In the genomic region with DNA sequence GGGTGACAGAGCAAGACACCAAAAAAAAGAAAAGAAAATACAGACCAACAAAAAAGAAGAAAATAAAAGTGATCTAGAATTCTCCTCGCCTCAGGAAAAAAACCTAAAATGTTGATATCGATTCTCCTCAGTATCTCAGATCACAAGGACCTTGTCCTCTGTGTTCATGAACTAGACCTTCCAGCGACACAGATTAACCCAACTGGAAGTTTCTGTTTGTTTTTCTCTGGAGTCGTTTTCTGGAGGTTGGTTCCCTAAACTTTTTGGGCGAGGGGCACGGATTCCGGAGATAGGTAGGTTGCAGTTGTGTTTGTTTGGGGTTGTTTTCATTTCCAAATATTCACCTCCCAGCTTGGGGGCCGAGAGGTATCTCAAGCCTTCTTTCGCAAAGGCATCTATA, we compare ENCODE assay signal across 8 cellular contexts. TPM values are rescaled to one million over a fixed set of nuclear protein-coding genes. Genes with fewer than 3 reads are reported as not detected.
DNase-seq lines count a peak whose midpoint lies in the region; ATAC-seq, FAIRE-seq and TF ChIP-seq lines count a peak whose summit lies in the region.

No MANE protein-coding gene starts in this region.

- peaks cover 19% of the 10 kb centered on the region for H3K4me1 ChIP-seq in CD8-positive, alpha-beta T cell (ENCODE audit: insufficient read depth, low read length)
- H3K4me1 ChIP-seq in trophoblast cell (ENCODE audit: control insufficient read depth in 1 of 2, insufficient read depth in 2 of 2, low read length in 2 of 2), result peaks cover 0 to 4% of the 10 kb centered on the region in 2 experiments

- POLR2A ChIA-PET in CD8-positive, alpha-beta T cell (lab: Charles Lee), result interaction anchor here (0.8 to 1.8 kb wide), 4 partner anchors 17 to 362 kb away, joined by 4 to 6 read pairs (median 5); partner anchors contain the start of gene WSB2

- H3K9me3 Mint-ChIP-seq in CD8-positive, alpha-beta T cell, result no peaks in the 10 kb centered on the region

- no peak for DNase-seq in CD8-positive, alpha-beta T cell
- DNase-seq in NCI-H69 (lab: John Stamatoyannopoulos, UW) (peak; percentile 30), epithelial cell of proximal tubule (ENCODE audit: low read depth) (no peak), trophoblast cell (no peak), HTR-8/SVneo (ENCODE audit: insufficient read length, low spot score) (no peak), ecto neural progenitor cell (ENCODE audit: low spot score) (no peak)

- H3K36me3 Mint-ChIP-seq in CD8-positive, alpha-beta T cell, result peaks cover 25% of the 10 kb centered on the region

- no peak overlapping the region for H4K12ac ChIP-seq in trophoblast cell (ENCODE audit: low read depth, low read length)

- no peak overlapping the region for H3K23ac ChIP-seq in trophoblast cell (ENCODE audit: low read length)

- H3K4ac ChIP-seq in trophoblast cell (ENCODE audit: low read depth, low read length), result no peak overlapping the region

- H2BK120ac ChIP-seq in trophoblast cell (ENCODE audit: insufficient read depth, low read length, poor library complexity), result no peak overlapping the region

- CTCF ChIA-PET in CD8-positive, alpha-beta T cell (lab: Charles Lee), result no interaction called here

- peaks cover 3% of the 10 kb centered on the region for H3K79me1 ChIP-seq in trophoblast cell (ENCODE audit: low read length)

- H3K14ac ChIP-seq in trophoblast cell (ENCODE audit: low read length), result no peak overlapping the region

- H3K27ac Mint-ChIP-seq in CD8-positive, alpha-beta T cell, result no peak overlapping the region

- H3K27me3 Mint-ChIP-seq in CD8-positive, alpha-beta T cell (ENCODE audit: low read depth), result no peaks in the 10 kb centered on the region

- peak overlapping the region; percentile 98 for H3K4me3 ChIP-seq in CD8-positive, alpha-beta T cell (ENCODE audit: low read depth, low read length)
- H3K4me3 ChIP-seq in epithelial cell of proximal tubule (ENCODE audit: low read depth, low read length) (peak overlapping the region; percentile 93), trophoblast cell (ENCODE audit: low read depth, low read length) (no peak overlapping the region)

- H2BK12ac ChIP-seq in trophoblast cell (ENCODE audit: low read length), result no peak overlapping the region

- no peak for TF ChIP-seq CTCF in CD8-positive, alpha-beta T cell (IDR thresholded peaks at IDR 0.05)
- TF ChIP-seq CTCF in epithelial cell of proximal tubule (conservative IDR thresholded peaks at IDR 0.05; ENCODE audit: low read depth, low read length), result no peak

- no peak overlapping the region for H2AFZ ChIP-seq in trophoblast cell (ENCODE audit: insufficient read depth, low read length, poor library complexity)

- no peaks in the 10 kb centered on the region for H3K9me3 ChIP-seq in CD8-positive, alpha-beta T cell (ENCODE audit: low read length)
- no peaks in the 10 kb centered on the region for H3K9me3 ChIP-seq in trophoblast cell (ENCODE audit: insufficient read depth, low read depth, low read length)

- H4K91ac ChIP-seq in trophoblast cell (ENCODE audit: low read depth, low read length), result no peak overlapping the region

- H3K18ac ChIP-seq in trophoblast cell (ENCODE audit: low read length), result no peak overlapping the region

- peak overlapping the region; percentile 90 for H3K4me3 Mint-ChIP-seq in CD8-positive, alpha-beta T cell

- H3K4me1 Mint-ChIP-seq in CD8-positive, alpha-beta T cell (ENCODE audit: low read depth), result peaks cover 18% of the 10 kb centered on the region

- H3K79me2 ChIP-seq in trophoblast cell (ENCODE audit: control insufficient read depth, insufficient read depth, low read length, poor library complexity), result peaks cover 5% of the 10 kb centered on the region

- H4K8ac ChIP-seq in trophoblast cell (ENCODE audit: low read depth, low read length), result no peak overlapping the region

- H3K9ac ChIP-seq in trophoblast cell (ENCODE audit: low read length), result no peak overlapping the region

- no peak for ATAC-seq in CD8-positive, alpha-beta T cell
- no peak for ATAC-seq in HG03039 (IDR thresholded peaks at IDR 0.05; ENCODE audit: unreplicated experiment)
- ATAC-seq in GM18520 (IDR thresholded peaks at IDR 0.05; ENCODE audit: unreplicated experiment), result no peak

- no peak overlapping the region for H2BK5ac ChIP-seq in trophoblast cell (ENCODE audit: low read depth, low read length, poor library complexity)

- no peaks in the 10 kb centered on the region for H3K27me3 ChIP-seq in CD8-positive, alpha-beta T cell (ENCODE audit: insufficient read depth, low read length)
- H3K27me3 ChIP-seq in trophoblast cell (ENCODE audit: insufficient read depth, low read length), result no peaks in the 10 kb centered on the region

- no CpG with 5 or more reads among the region's 9 CpGs for WGBS in trophoblast cell (ENCODE audit: extremely low coverage, insufficient coverage, insufficient read length)

- peak overlapping the region; percentile 58 for H3K27ac ChIP-seq in CD8-positive, alpha-beta T cell (ENCODE audit: low read depth, low read length)
- no peak overlapping the region for H3K27ac ChIP-seq in trophoblast cell (ENCODE audit: low read depth, low read length)

- H3K36me3 ChIP-seq in CD8-positive, alpha-beta T cell (ENCODE audit: insufficient read depth, low read length), result peaks cover 17% of the 10 kb centered on the region
- H3K36me3 ChIP-seq in trophoblast cell (ENCODE audit: control insufficient read depth in 1 of 2, insufficient read depth in 2 of 2, low read length in 2 of 2), result peaks cover 7 to 14% of the 10 kb centered on the region in 2 experiments

- H2AK5ac ChIP-seq in trophoblast cell (ENCODE audit: low read length), result no peak overlapping the region

- peak overlapping the region; percentile 6 for H3K4me2 ChIP-seq in trophoblast cell (ENCODE audit: low read length)

- FAIRE-seq in HTR-8/SVneo (lab: Jason Lieb, UNC), result no peak

- intact Hi-C loops in CD8-positive, alpha-beta T cell (cut with DNase I, micrococcal nuclease), result loop anchor here (1.0 to 10.0 kb wide), 11 partner anchors 45 to 1651 kb away; partner anchors contain the start of genes PEBP1 (in 2 of the 2), RNFT2 (in 2 of the 2), SPRING1 (in 2 of the 2) and WSB2 (in 2 of the 2)

RNA-seq across cellular contexts. Expression of gene RFC5, which starts 0.6 kb away (rescaled TPM):
- total RNA-seq in CD8-positive, alpha-beta T cell, result 10 to 100 TPM in 1 of 2 experiments, 1 to 10 TPM in 1; 9.9 to 13.8 TPM
- 31.0 and 62.1 TPM in 2 replicates for total RNA-seq in epithelial cell of proximal tubule
- 20.0 and 22.8 TPM in 2 replicates for polyA plus RNA-seq in trophoblast cell (2013)

RNA-seq across cellular contexts. Expression of gene WSB2, which starts 45.0 kb away (rescaled TPM):
- 10 to 100 TPM; 16.4 to 19.5 TPM for total RNA-seq in CD8-positive, alpha-beta T cell
- 79.6 and 129 TPM in 2 replicates for total RNA-seq in epithelial cell of proximal tubule
- polyA plus RNA-seq in trophoblast cell (2013), result 52.8 and 53.8 TPM in 2 replicates

RNA-seq across cellular contexts. Expression of gene KSR2, which starts 47.2 kb away (rescaled TPM):
- total RNA-seq in CD8-positive, alpha-beta T cell, result under 1 TPM in 1 of 2 experiments, not detected in 1; 0.03 TPM
- total RNA-seq in epithelial cell of proximal tubule, result 0.29 TPM in 2 replicates
- 0.03 and 0.04 TPM in 2 replicates for polyA plus RNA-seq in trophoblast cell (2013)
